In genomic region chr3:41174703-41174964, GRCh38 we compare ENCODE assay signal across 22 cellular contexts.
"Had no signal": no experiment of that assay in that cellular context is flagged by ENCODE, and none has a peak within 500 bp of the region (broad histone marks: within the 10 kb centered on the region; RNA-seq: fewer than 3 reads in every experiment).

No MANE protein-coding gene starts in this region.

- H3K27me3 ChIP-seq: brain microvascular endothelial cell, esophagus muscularis mucosa, gastroesophageal sphincter, heart left ventricle, sigmoid colon, transverse colon had no signal

- H3K36me3 Mint-ChIP-seq: natural killer cell had no signal

- H3K4me3 ChIP-seq: esophagus muscularis mucosa, gastroesophageal sphincter, heart left ventricle, left ventricle myocardium inferior, sigmoid colon, transverse colon had no signal

- H3K27ac ChIP-seq: brain microvascular endothelial cell, esophagus muscularis mucosa, gastroesophageal sphincter, heart left ventricle, left ventricle myocardium inferior had no signal

- ATAC-seq: activated CD8-positive, alpha-beta T cell treated with anti-CD3 and anti-CD28 coated beads for 36 hours; gastroesophageal sphincter; natural killer cell had no signal

- H3K9me3 ChIP-seq: esophagus muscularis mucosa, gastroesophageal sphincter, heart left ventricle, left ventricle myocardium inferior, sigmoid colon, transverse colon had no signal

- H3K36me3 ChIP-seq: brain microvascular endothelial cell, esophagus muscularis mucosa, gastroesophageal sphincter, heart left ventricle, left ventricle myocardium inferior, sigmoid colon, transverse colon had no signal

- DNase-seq: activated CD4-positive, alpha-beta T cell treated with anti-CD3 and anti-CD28 coated beads for 48 hours; activated CD4-positive, CD25-positive, alpha-beta regulatory T cell; activated CD8-positive, alpha-beta T cell treated with anti-CD3 and anti-CD28 coated beads for 36 hours; activated naive CD4-positive, alpha-beta T cell treated with Interleukin-2 at 50 U/mL for 16 hours; activated T-cell treated with anti-CD3 and anti-CD28 coated beads, Interleukin-2, amount 50 U/mL, for 1 hour; anterior cingulate cortex; brain microvascular endothelial cell; cortex of kidney; effector CD4-positive, alpha-beta T cell; heart left ventricle; left ventricle myocardium inferior; natural killer cell; nucleus accumbens; sigmoid colon; stimulated activated CD8-positive, alpha-beta memory T cell treated with anti-CD3 and anti-CD28 coated beads, Interleukin-4, amount 100 ng/mL, for 48 hours; stimulated activated naive CD4-positive, alpha-beta T cell; transverse colon had no signal

- H3K4me1 Mint-ChIP-seq: activated T-helper 17 cell treated with anti-CD3 and anti-CD28 coated beads, Interleukin-2, amount 50 U/mL, for 72 hours; natural killer cell had no signal

- H3K4me1 ChIP-seq: gastroesophageal sphincter, heart left ventricle, left ventricle myocardium inferior had no signal

- H3K27ac Mint-ChIP-seq: activated CD8-positive, alpha-beta T cell treated with anti-CD3 and anti-CD28 coated beads for 36 hours; activated T-helper 17 cell treated with anti-CD3 and anti-CD28 coated beads, Interleukin-2, amount 50 U/mL, for 72 hours; natural killer cell; T-helper 2 cell treated with Interferon-gamma antibody and Interleukin-4, amounts not matched to agents 5 μg/mL and 100 μg/mL, for 36 hours had no signal

- H3K9me3 Mint-ChIP-seq: activated CD8-positive, alpha-beta T cell treated with anti-CD3 and anti-CD28 coated beads for 36 hours; activated T-helper 17 cell treated with anti-CD3 and anti-CD28 coated beads, Interleukin-2, amount 50 U/mL, for 72 hours; natural killer cell; T-helper 2 cell treated with Interferon-gamma antibody and Interleukin-4, amounts not matched to agents 5 μg/mL and 100 μg/mL, for 36 hours had no signal

- FAIRE-seq: endothelial cell of umbilical vein had no signal

- H3K4me3 Mint-ChIP-seq: activated CD8-positive, alpha-beta T cell treated with anti-CD3 and anti-CD28 coated beads for 36 hours; activated T-helper 17 cell treated with anti-CD3 and anti-CD28 coated beads, Interleukin-2, amount 50 U/mL, for 72 hours; natural killer cell; T-helper 2 cell treated with Interferon-gamma antibody and Interleukin-4, amounts not matched to agents 5 μg/mL and 100 μg/mL, for 36 hours had no signal
